In the genomic region with DNA sequence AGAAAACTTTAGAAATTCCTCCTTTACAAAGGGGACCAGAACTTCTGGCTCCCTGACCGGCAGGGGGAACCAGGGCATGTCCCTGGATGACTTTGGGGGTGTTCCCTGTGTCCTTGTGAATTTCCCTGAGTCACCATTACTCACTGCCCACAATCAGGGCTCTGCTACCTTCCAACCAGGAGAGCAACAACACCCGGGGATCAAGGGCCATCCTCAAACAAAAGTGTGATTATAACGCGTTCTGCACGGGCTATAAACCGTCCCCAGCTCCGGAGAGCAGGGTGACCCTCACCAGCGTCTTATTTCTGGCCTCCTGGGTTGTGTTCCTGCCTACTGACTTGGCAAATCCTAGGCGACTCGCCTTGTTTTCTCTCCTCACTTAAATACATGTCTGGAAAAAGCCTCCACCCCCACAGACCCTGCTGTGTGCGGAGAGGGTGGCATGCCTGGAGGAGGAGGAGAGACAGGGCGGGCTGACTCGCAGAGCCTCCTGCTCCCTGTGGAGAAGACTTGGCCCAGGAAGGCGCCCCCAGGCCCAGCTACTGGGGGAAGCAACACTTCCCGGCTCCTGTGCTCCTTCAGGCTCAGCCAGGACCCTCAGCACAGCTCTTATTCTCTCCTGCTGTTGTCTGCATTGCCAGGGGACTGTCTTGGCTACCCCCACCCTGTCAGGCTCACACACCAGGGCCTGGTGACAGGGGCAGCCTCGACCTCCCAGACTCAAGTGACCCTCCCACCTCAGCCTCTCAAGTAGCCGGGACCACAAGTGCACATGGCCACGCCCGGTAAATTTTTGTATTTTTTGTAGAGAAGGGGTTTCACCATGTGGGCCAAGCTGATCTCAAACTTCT, we compare ENCODE assay signal across 8 cellular contexts. TPM values are rescaled to one million over a fixed set of nuclear protein-coding genes. Genes with fewer than 3 reads are reported as not detected.
DNase-seq lines count a peak whose midpoint lies in the region; ATAC-seq and TF ChIP-seq lines count a peak whose summit lies in the region.

No MANE protein-coding gene starts in this region.

- TF ChIP-seq CTCF in WI38 (IDR thresholded peaks at IDR 0.05; ENCODE audit: low read depth, low read length) (peak; percentile 64), heart right ventricle (IDR thresholded peaks at IDR 0.05) (peak in 7 of 9 donors; percentile 12 to 54 (median 42))

- H3K36me3 ChIP-seq in BLaER1 (no peaks in the 10 kb centered on the region), heart right ventricle (no peaks in the 10 kb centered on the region)

- no peak overlapping the region for H3K4me3 Mint-ChIP-seq in naive thymus-derived CD8-positive, alpha-beta T cell
- H3K4me3 Mint-ChIP-seq in activated CD4-positive, alpha-beta T cell treated with anti-CD3 and anti-CD28 coated beads, Interleukin-2, amount 10 ng/mL, durations not matched to agents 24 days and 14 days, result no peak overlapping the region

- H3K27me3 ChIP-seq in BLaER1 (no peaks in the 10 kb centered on the region), heart right ventricle (no peaks in the 10 kb centered on the region)

- H3K4me2 ChIP-seq in BLaER1, result 0 out of 2 replicates have a peak overlapping the region, but pooled peaks have one; percentile 48

- H3K9me3 ChIP-seq in BLaER1, result no peaks in the 10 kb centered on the region
- H3K9me3 ChIP-seq in heart right ventricle, result no peaks in the 10 kb centered on the region

- ATAC-seq in heart right ventricle, result peak; percentile 61 to 89 (median 68)
- no peak for ATAC-seq in naive thymus-derived CD8-positive, alpha-beta T cell
- no peak for ATAC-seq in HG02759 (IDR thresholded peaks at IDR 0.05; ENCODE audit: unreplicated experiment)

- DNase-seq in HS-27A (ENCODE audit: low read depth) (peak; percentile 96), heart right ventricle (peak; percentile 46 to 52), posterior vena cava (ENCODE audit: low spot score) (peak; percentile 91)
- DNase-seq in naive thymus-derived CD8-positive, alpha-beta T cell, result no peak
- no peak for DNase-seq in activated CD4-positive, alpha-beta T cell treated with anti-CD3 and anti-CD28 coated beads, Interleukin-2, amount 10 ng/mL, durations not matched to agents 24 days and 14 days

- no peak overlapping the region for H3K27ac ChIP-seq in BLaER1
- peak overlapping the region in 7 of 10 donors; percentile 19 to 79 (median 49) for H3K27ac ChIP-seq in heart right ventricle

- whole genome bisulfite sequencing in heart right ventricle, 2 donors, result 60 to 64% methylated on average over 19 of the region's 19 CpGs

- intact Hi-C loops in heart right ventricle (cut with DNase I) (loop anchor here in 1 of 10 donors (5.0 kb wide), 1 partner anchor 43 kb away; no protein-coding TSS in a partner anchor), posterior vena cava (cut with DNase I) (loop anchor here in 1 of 2 donors (5.0 kb wide), 1 partner anchor 63 kb away; no protein-coding TSS in a partner anchor)
- intact Hi-C loops in activated CD4-positive, alpha-beta T cell treated with anti-CD3 and anti-CD28 coated beads, Interleukin-2, amount 10 ng/mL, durations not matched to agents 24 days and 14 days (cut with micrococcal nuclease), result no loop called here

- H4K20me1 ChIP-seq in BLaER1, result no peaks in the 10 kb centered on the region

- H3K4me1 ChIP-seq in BLaER1 (peaks cover 31% of the 10 kb centered on the region), heart right ventricle (peaks cover 0 to 31% (median 5%) of the 10 kb centered on the region in 9 donors)

- peaks cover 0 to 10% (median 3%) of the 10 kb centered on the region in 4 donors for H3K4me1 Mint-ChIP-seq in naive thymus-derived CD8-positive, alpha-beta T cell
- peaks cover 20% of the 10 kb centered on the region for H3K4me1 Mint-ChIP-seq in activated CD4-positive, alpha-beta T cell treated with anti-CD3 and anti-CD28 coated beads, Interleukin-2, amount 10 ng/mL, durations not matched to agents 24 days and 14 days

- POLR2A ChIA-PET in naive thymus-derived CD8-positive, alpha-beta T cell (lab: Charles Lee), result interaction anchor here (1.2 kb wide), 1 partner anchor 11 kb away, joined by 3 read pairs; no protein-coding TSS in a partner anchor

- H3K36me3 Mint-ChIP-seq in naive thymus-derived CD8-positive, alpha-beta T cell, result no peaks in the 10 kb centered on the region
- no peaks in the 10 kb centered on the region for H3K36me3 Mint-ChIP-seq in activated CD4-positive, alpha-beta T cell treated with anti-CD3 and anti-CD28 coated beads, Interleukin-2, amount 10 ng/mL, durations not matched to agents 24 days and 14 days (ENCODE audit: low read depth)

- no peaks in the 10 kb centered on the region for H3K9me3 Mint-ChIP-seq in naive thymus-derived CD8-positive, alpha-beta T cell
- H3K9me3 Mint-ChIP-seq in activated CD4-positive, alpha-beta T cell treated with anti-CD3 and anti-CD28 coated beads, Interleukin-2, amount 10 ng/mL, durations not matched to agents 24 days and 14 days, result no peaks in the 10 kb centered on the region

- no peaks in the 10 kb centered on the region for H3K27me3 Mint-ChIP-seq in naive thymus-derived CD8-positive, alpha-beta T cell
- no peaks in the 10 kb centered on the region for H3K27me3 Mint-ChIP-seq in activated CD4-positive, alpha-beta T cell treated with anti-CD3 and anti-CD28 coated beads, Interleukin-2, amount 10 ng/mL, durations not matched to agents 24 days and 14 days

- no peak overlapping the region for H3K9ac ChIP-seq in BLaER1

- no peak overlapping the region for H3K27ac Mint-ChIP-seq in naive thymus-derived CD8-positive, alpha-beta T cell
- no peak overlapping the region for H3K27ac Mint-ChIP-seq in activated CD4-positive, alpha-beta T cell treated with anti-CD3 and anti-CD28 coated beads, Interleukin-2, amount 10 ng/mL, durations not matched to agents 24 days and 14 days

- no peak overlapping the region for H3K4me3 ChIP-seq in BLaER1
- peak overlapping the region; percentile 37 for H3K4me3 ChIP-seq in WI38 (ENCODE audit: low read depth, low read length)
- no peak overlapping the region for H3K4me3 ChIP-seq in heart right ventricle

RNA-seq across cellular contexts. Expression of a gene that starts 54.1 kb away (rescaled TPM):
- total RNA-seq in heart right ventricle (10 to 100 TPM in 1 of 10 donors, 1 to 10 TPM in 9; 1.0 to 22.1 (median 2.0) TPM), posterior vena cava (10 to 100 TPM; 23.2 to 35.5 TPM)
- 1 to 10 TPM; 2.8 to 6.7 TPM for polyA plus RNA-seq in heart right ventricle
- total RNA-seq in naive thymus-derived CD8-positive, alpha-beta T cell, result 1 to 10 TPM; 7.2 to 7.4 TPM
- polyA plus RNA-seq in naive thymus-derived CD8-positive, alpha-beta T cell, result under 1 TPM in 1 of 3 donors, not detected in 2; 0.25 TPM
- total RNA-seq in activated CD4-positive, alpha-beta T cell treated with anti-CD3 and anti-CD28 coated beads, Interleukin-2, amount 10 ng/mL, durations not matched to agents 24 days and 14 days, result 0.57 and 0.58 TPM in 2 replicates

Comparison
In these comparisons a context has a peak if more than half of its experiments do, and no peak if none do; other contexts are left out.
1. DNase-seq: peak in HS-27A (single experiment), heart right ventricle (2 of 2) and posterior vena cava (single experiment); none in naive thymus-derived CD8-positive, alpha-beta T cell (0 of 10) and activated CD4-positive, alpha-beta T cell treated with anti-CD3 and anti-CD28 coated beads, Interleukin-2, amount 10 ng/mL, durations not matched to agents 24 days and 14 days (single experiment).
2. ATAC-seq: peak in heart right ventricle (8 of 8); none in naive thymus-derived CD8-positive, alpha-beta T cell (0 of 2) and HG02759 (single experiment).